1 cellular context compared by ENCODE assay signal in the genomic region with DNA sequence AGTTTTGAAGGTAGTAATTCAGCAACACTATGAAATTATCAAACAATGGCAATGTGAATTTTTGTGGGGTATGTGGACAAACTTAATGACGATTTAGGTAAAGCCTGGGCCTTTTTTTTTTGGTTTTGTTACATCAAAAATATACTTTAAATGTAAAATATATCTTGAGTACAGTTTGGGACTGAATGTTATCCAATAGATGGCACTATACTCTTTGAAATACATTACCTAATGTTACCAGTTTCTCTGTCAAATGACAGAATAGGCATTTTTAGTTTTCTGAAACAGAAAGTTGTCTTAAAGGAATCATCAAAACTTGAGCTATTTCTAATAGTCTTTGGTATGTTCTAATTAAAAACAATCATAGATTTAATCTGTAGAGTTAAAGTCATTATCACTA.
TF ChIP-seq lines count a peak whose summit lies in the region.

No MANE protein-coding gene starts in this region.

TF ChIP-seq in liver, 16 proteins besides CTCF, POLR2A, EP300 and RAD21 (continued from another document):
- TF ChIP-seq, protein P1, sequence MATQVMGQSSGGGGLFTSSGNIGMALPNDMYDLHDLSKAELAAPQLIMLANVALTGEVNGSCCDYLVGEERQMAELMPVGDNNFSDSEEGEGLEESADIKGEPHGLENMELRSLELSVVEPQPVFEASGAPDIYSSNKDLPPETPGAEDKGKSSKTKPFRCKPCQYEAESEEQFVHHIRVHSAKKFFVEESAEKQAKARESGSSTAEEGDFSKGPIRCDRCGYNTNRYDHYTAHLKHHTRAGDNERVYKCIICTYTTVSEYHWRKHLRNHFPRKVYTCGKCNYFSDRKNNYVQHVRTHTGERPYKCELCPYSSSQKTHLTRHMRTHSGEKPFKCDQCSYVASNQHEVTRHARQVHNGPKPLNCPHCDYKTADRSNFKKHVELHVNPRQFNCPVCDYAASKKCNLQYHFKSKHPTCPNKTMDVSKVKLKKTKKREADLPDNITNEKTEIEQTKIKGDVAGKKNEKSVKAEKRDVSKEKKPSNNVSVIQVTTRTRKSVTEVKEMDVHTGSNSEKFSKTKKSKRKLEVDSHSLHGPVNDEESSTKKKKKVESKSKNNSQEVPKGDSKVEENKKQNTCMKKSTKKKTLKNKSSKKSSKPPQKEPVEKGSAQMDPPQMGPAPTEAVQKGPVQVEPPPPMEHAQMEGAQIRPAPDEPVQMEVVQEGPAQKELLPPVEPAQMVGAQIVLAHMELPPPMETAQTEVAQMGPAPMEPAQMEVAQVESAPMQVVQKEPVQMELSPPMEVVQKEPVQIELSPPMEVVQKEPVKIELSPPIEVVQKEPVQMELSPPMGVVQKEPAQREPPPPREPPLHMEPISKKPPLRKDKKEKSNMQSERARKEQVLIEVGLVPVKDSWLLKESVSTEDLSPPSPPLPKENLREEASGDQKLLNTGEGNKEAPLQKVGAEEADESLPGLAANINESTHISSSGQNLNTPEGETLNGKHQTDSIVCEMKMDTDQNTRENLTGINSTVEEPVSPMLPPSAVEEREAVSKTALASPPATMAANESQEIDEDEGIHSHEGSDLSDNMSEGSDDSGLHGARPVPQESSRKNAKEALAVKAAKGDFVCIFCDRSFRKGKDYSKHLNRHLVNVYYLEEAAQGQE (IDR thresholded peaks at IDR 0.05) = no peak
- TF ChIP-seq HNF4A (conservative IDR thresholded peaks at IDR 0.05) (no peak), RXRA (IDR thresholded peaks at IDR 0.05) (no peak)
